In genomic region chr7:151057038-151057736, GRCh38 we compare ENCODE assay signal across 8 cellular contexts. TPM values are rescaled to one million over a fixed set of nuclear protein-coding genes. Genes with fewer than 3 reads are reported as not detected.
DNase-seq lines count a peak whose midpoint lies in the region; ATAC-seq and TF ChIP-seq lines count a peak whose summit lies in the region.

No MANE protein-coding gene starts in this region.

- H3K36me3 Mint-ChIP-seq in Caco-2 (ENCODE audit: insufficient read depth, unreplicated experiment): peaks cover 19% of the 10 kb centered on the region

- POLR2A ChIA-PET in Caco-2 (lab: Charles Lee): interaction anchor here (0.5 kb wide), 1 partner anchor 38 kb away, joined by 14 read pairs; no protein-coding TSS in a partner anchor

- H3K4me3 ChIP-seq in Caco-2 (ENCODE audit: low read depth, low read length): peak overlapping the region; percentile 63
- peak overlapping the region; percentile 72 to 92 (median 79) for H3K4me3 ChIP-seq in right lobe of liver
- peak overlapping the region; percentile 57 for H3K4me3 ChIP-seq in urinary bladder (ENCODE audit: low read depth, low read length)

- peak; percentile 17 for ATAC-seq in GM21390 (IDR thresholded peaks at IDR 0.05; ENCODE audit: unreplicated experiment)
- peak; percentile 0 for ATAC-seq in HG03565 (IDR thresholded peaks at IDR 0.05; ENCODE audit: unreplicated experiment)
- ATAC-seq in right lobe of liver: no peak

- no peaks in the 10 kb centered on the region for H3K9me3 ChIP-seq in Caco-2
- H3K9me3 ChIP-seq in right lobe of liver: no peaks in the 10 kb centered on the region

- no TSS peak for BruUV-seq in Caco-2 (replicated peaks; lab: Mats Ljungman, UMichigan)

- H3K27ac ChIP-seq in angular gyrus (ENCODE audit: low read depth, low read length) (peak overlapping the region; percentile 33), right lobe of liver (no peak overlapping the region), urinary bladder (ENCODE audit: low read depth) (no peak overlapping the region)

- H3K36me3 ChIP-seq in Caco-2 (ENCODE audit: control insufficient read depth, insufficient read depth, low read length) (no peaks in the 10 kb centered on the region; the same call in 1 of the 2 replicates), right lobe of liver (no peaks in the 10 kb centered on the region), urinary bladder (ENCODE audit: insufficient read depth) (no peaks in the 10 kb centered on the region)

- TF ChIP-seq POLR2A in right lobe of liver (IDR thresholded peaks at IDR 0.05): no peak

- intact Hi-C loops in Caco-2 (cut with micrococcal nuclease; ENCODE audit: unreplicated experiment) (no loop called here), right lobe of liver (cut with DNase I) (no loop called here)

- H3K9me3 Mint-ChIP-seq in Caco-2 (ENCODE audit: unreplicated experiment): no peaks in the 10 kb centered on the region

- no peaks in the 10 kb centered on the region for H3K27me3 Mint-ChIP-seq in Caco-2 (ENCODE audit: insufficient read depth, unreplicated experiment)

- CTCF ChIA-PET in Caco-2 (lab: Charles Lee): interaction anchor here (0.6 to 1.6 kb wide), 3 partner anchors 24 to 67 kb away, joined by 3 to 6 read pairs (median 4); partner anchors contain the start of genes ABCB8 and FASTK

- H3K4me1 Mint-ChIP-seq in Caco-2 (ENCODE audit: low read depth, unreplicated experiment): peaks cover 25% of the 10 kb centered on the region

- H3K4me3 Mint-ChIP-seq in Caco-2 (ENCODE audit: unreplicated experiment): peak overlapping the region; percentile 95

- H3K4me1 ChIP-seq in Caco-2: peaks cover 23% of the 10 kb centered on the region
- peaks cover 0 to 34% (median 13%) of the 10 kb centered on the region in 4 donors for H3K4me1 ChIP-seq in right lobe of liver
- H3K4me1 ChIP-seq in urinary bladder (ENCODE audit: insufficient read depth): no peaks in the 10 kb centered on the region

- WGBS in right lobe of liver (ENCODE audit: insufficient coverage, low coverage, low lambda C conversion rate, missing lambda C conversion rate): 4% methylated on average over 26 of the region's 26 CpGs
- WGBS in urinary bladder: 8% methylated on average over 26 of the region's 26 CpGs

- H3K27me3 ChIP-seq in Caco-2 (replicated peaks; ENCODE audit: control insufficient read depth, insufficient read depth, low read length) (no peaks in the 10 kb centered on the region), right lobe of liver (no peaks in the 10 kb centered on the region)

- peak overlapping the region; percentile 94 for H3K27ac Mint-ChIP-seq in Caco-2 (ENCODE audit: unreplicated experiment)

- DNase-seq in Caco-2 (no peak), right lobe of liver (no peak), NAMALWA (ENCODE audit: low spot score) (no peak), UCSD-AML1 (lab: John Stamatoyannopoulos, UW; ENCODE audit: unreplicated experiment) (no peak)

- TF ChIP-seq CTCF in Caco-2 (IDR thresholded peaks at IDR 0.05; ENCODE audit: insufficient read depth in 1 of 2, low read depth in 1 of 2, low read length in 1 of 2, severe bottlenecking in 1 of 2, unreplicated experiment in 1 of 2): no peak
- TF ChIP-seq CTCF in right lobe of liver (IDR thresholded peaks at IDR 0.05): no peak

RNA-seq across cellular contexts. Expression of gene CDK5, which starts 0.5 kb away (rescaled TPM):
- total RNA-seq in Caco-2 (2022): 23.8 and 25.2 TPM in 2 replicates
- total RNA-seq in right lobe of liver: 1 to 10 TPM; 5.0 to 9.6 (median 6.1) TPM
- 6.7 TPM for total RNA-seq in urinary bladder
- 9.4 TPM for polyA plus RNA-seq in urinary bladder

RNA-seq across cellular contexts. Expression of gene SLC4A2, which starts 2.2 kb away (rescaled TPM):
- total RNA-seq in Caco-2 (2022): 249 and 255 TPM in 2 replicates
- total RNA-seq in right lobe of liver: 100 to 1,000 TPM in 4 of 6 experiments, 10 to 100 TPM in 2; 74.0 to 140 (median 106) TPM
- 30.6 TPM for total RNA-seq in urinary bladder
- 107 TPM for polyA plus RNA-seq in urinary bladder

RNA-seq across cellular contexts. Expression of gene ASIC3, which starts 8.9 kb away (rescaled TPM):
- 0.70 and 1.1 TPM in 2 replicates for total RNA-seq in Caco-2 (2022)
- total RNA-seq in right lobe of liver: 1 to 10 TPM in 5 of 6 experiments, under 1 TPM in 1; 0.53 to 1.2 (median 1.2) TPM
- total RNA-seq in urinary bladder: 1.1 TPM
- 2.0 TPM for polyA plus RNA-seq in urinary bladder

RNA-seq across cellular contexts. Expression of gene FASTK, which starts 23.4 kb away (rescaled TPM):
- total RNA-seq in Caco-2 (2022): 114 and 119 TPM in 2 replicates
- 10 to 100 TPM; 33.4 to 48.8 (median 43.9) TPM for total RNA-seq in right lobe of liver
- total RNA-seq in urinary bladder: 42.4 TPM
- polyA plus RNA-seq in urinary bladder: 87.8 TPM

RNA-seq across cellular contexts. Expression of gene TMUB1, which starts 26.1 kb away (rescaled TPM):
- total RNA-seq in Caco-2 (2022): 68.1 and 75.0 TPM in 2 replicates
- total RNA-seq in right lobe of liver: 10 to 100 TPM; 27.7 to 63.1 (median 41.8) TPM
- total RNA-seq in urinary bladder: 9.7 TPM
- polyA plus RNA-seq in urinary bladder: 51.9 TPM

Comparison
In these comparisons a context has a peak if more than half of its experiments do, and no peak if none do; other contexts are left out.
1. ATAC-seq: peak in GM21390 (single experiment) and HG03565 (single experiment); none in right lobe of liver (0 of 4).
2. Peak in every context shown above with its lines, with median percentiles within 50 percentile points of each other: H3K4me3 ChIP-seq.